In the genomic region with DNA sequence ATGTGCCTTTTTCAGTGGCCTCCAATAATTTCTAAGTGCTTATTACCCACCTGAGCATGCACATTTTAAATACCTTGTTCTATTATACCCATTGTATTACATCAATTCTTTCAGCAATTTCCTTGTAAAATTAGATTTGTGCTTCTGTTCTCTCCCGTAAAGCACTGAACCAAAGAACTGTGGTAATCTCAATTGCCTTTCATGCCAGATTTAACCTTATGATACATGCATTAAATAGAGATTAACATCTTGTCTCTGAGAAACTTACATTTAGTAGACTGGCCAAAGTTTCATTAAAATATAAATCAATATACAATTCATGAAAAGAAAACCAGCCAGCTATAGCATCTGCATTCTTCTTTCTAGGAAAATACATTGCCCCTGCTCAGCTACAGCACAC, we compare ENCODE assay signal across 1 cellular context.
TF ChIP-seq lines count a peak whose summit lies in the region.

No MANE protein-coding gene starts in this region.

TF ChIP-seq in GM23338, 12 proteins besides CTCF, POLR2A, EP300 and RAD21 (continued from another document):
- no peak for TF ChIP-seq ZNF462 (CRISPR knock-in tag; IDR thresholded peaks at IDR 0.05)
- no peak for TF ChIP-seq ZNF331 (CRISPR knock-in tag; IDR thresholded peaks at IDR 0.05; ENCODE audit: low read depth)
- TF ChIP-seq CREB1 (CRISPR knock-in tag; IDR thresholded peaks at IDR 0.05; ENCODE audit: low read depth), result no peak
- TF ChIP-seq EZH2 (IDR thresholded peaks at IDR 0.05; ENCODE audit: low read depth, unreplicated experiment), result no peak
- TF ChIP-seq, protein P1, sequence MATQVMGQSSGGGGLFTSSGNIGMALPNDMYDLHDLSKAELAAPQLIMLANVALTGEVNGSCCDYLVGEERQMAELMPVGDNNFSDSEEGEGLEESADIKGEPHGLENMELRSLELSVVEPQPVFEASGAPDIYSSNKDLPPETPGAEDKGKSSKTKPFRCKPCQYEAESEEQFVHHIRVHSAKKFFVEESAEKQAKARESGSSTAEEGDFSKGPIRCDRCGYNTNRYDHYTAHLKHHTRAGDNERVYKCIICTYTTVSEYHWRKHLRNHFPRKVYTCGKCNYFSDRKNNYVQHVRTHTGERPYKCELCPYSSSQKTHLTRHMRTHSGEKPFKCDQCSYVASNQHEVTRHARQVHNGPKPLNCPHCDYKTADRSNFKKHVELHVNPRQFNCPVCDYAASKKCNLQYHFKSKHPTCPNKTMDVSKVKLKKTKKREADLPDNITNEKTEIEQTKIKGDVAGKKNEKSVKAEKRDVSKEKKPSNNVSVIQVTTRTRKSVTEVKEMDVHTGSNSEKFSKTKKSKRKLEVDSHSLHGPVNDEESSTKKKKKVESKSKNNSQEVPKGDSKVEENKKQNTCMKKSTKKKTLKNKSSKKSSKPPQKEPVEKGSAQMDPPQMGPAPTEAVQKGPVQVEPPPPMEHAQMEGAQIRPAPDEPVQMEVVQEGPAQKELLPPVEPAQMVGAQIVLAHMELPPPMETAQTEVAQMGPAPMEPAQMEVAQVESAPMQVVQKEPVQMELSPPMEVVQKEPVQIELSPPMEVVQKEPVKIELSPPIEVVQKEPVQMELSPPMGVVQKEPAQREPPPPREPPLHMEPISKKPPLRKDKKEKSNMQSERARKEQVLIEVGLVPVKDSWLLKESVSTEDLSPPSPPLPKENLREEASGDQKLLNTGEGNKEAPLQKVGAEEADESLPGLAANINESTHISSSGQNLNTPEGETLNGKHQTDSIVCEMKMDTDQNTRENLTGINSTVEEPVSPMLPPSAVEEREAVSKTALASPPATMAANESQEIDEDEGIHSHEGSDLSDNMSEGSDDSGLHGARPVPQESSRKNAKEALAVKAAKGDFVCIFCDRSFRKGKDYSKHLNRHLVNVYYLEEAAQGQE (IDR thresholded peaks at IDR 0.05; ENCODE audit: unreplicated experiment), result no peak
- TF ChIP-seq JUNB (IDR thresholded peaks at IDR 0.05; ENCODE audit: unreplicated experiment), result no peak
